In the genomic region with DNA sequence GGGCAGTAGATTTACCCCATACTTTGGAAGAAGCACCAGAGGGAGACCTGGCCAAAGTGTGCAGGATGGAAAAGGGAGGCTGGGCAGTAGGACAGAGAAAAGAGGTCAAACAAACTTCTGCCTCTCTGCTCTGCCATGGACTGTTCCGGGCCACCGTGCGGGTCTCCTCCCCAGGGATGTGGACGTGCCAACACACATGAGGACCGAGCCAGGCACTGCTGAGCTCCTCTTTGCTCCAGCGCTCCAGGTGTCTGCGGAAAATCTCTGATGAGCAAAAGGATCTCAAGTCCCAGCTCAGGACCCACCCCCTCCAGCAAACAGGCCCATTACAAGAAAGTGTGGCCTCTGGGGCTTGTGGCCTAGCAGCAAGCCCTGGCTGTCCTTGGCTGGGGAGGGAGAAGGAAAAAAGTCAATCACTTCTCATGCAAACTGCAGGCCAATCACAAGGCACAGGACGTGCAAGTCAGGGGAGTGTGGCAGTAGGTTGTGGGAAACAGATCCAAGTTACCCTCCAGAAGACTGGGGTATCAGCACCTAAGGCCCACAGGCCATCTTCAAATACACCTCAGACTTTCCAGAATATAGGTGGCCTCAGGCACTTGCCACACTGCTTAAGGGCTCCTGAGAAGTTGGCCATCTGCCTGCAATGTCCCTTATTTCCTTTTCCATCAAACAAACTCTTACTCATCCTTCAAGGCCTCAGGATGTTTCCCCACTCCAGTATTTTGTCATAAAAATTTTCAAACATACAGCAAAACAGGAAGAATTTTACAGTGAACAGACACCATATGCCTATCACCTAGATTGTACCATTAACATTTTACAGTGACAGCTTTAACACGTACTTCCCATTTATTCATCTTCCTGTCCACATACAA, we compare ENCODE assay signal across 21 cellular contexts. TPM values are rescaled to one million over a fixed set of nuclear protein-coding genes. Genes with fewer than 3 reads are reported as not detected.
A peak's percentile ranks its signal among the peaks of the same experiment; 100 is the strongest.
DNase-seq lines count a peak whose midpoint lies in the region; ATAC-seq, FAIRE-seq and TF ChIP-seq lines count a peak whose summit lies in the region.
"Had no signal": no experiment of that assay in that cellular context is flagged by ENCODE, and none has a peak within 500 bp of the region (broad histone marks: within the 10 kb centered on the region; RNA-seq: fewer than 3 reads in every experiment).

No MANE protein-coding gene starts in this region.

- WGBS in aorta, 2 donors, result 47 to 61% methylated on average over 9 of the region's 9 CpGs

- peaks cover 1 to 3% of the 10 kb centered on the region in 2 donors for H3K4me1 ChIP-seq in aorta (ENCODE audit: control insufficient read depth in 1 of 2, insufficient read depth in 2 of 2, low read length in 2 of 2)

- no peak for TF ChIP-seq CTCF in bronchial epithelial cell (IDR thresholded peaks at IDR 0.05; ENCODE audit: insufficient read depth, low read length, severe bottlenecking)
- TF ChIP-seq CTCF in nephron (IDR thresholded peaks at IDR 0.05; ENCODE audit: unreplicated experiment in 3 of 3), result no peak

- peak overlapping the region; percentile 73 to 84 (median 78) for H3K27ac Mint-ChIP-seq in nephron
- H3K27ac Mint-ChIP-seq in activated CD8-positive, alpha-beta T cell treated with anti-CD3 and anti-CD28 coated beads, Interleukin-2, amount 10 ng/mL, durations not matched to agents 7 days and 5 days, result no peak overlapping the region
- H3K27ac Mint-ChIP-seq: activated CD8-positive, alpha-beta T cell treated with anti-CD3 and anti-CD28 coated beads for 36 hours; stimulated activated naive B cell treated with anti-CD40 and anti-IgM and Interleukin-4, amounts not matched to agents 10 μg/mL and 1 μg/mL and 100 μg/mL, for 72 hours had no signal

- no peaks in the 10 kb centered on the region for H3K9me3 Mint-ChIP-seq in nephron
- no peaks in the 10 kb centered on the region for H3K9me3 Mint-ChIP-seq in activated CD8-positive, alpha-beta T cell treated with anti-CD3 and anti-CD28 coated beads, Interleukin-2, amount 10 ng/mL, durations not matched to agents 7 days and 5 days (ENCODE audit: insufficient read depth)
- H3K9me3 Mint-ChIP-seq: activated CD8-positive, alpha-beta T cell treated with anti-CD3 and anti-CD28 coated beads for 36 hours; CD8-positive, alpha-beta memory T cell; stimulated activated naive B cell treated with anti-CD40 and anti-IgM and Interleukin-4, amounts not matched to agents 10 μg/mL and 1 μg/mL and 100 μg/mL, for 72 hours had no signal

- H3K36me3 ChIP-seq in bronchial epithelial cell (ENCODE audit: control insufficient read depth, insufficient read depth, low read length) (peaks cover 16% of the 10 kb centered on the region), aorta (ENCODE audit: control insufficient read depth in 1 of 2, insufficient read depth in 2 of 2, low read length in 1 of 2) (no peaks in the 10 kb centered on the region)

- peak; percentile 40 for DNase-seq in EL
- peak; percentile 46 for DNase-seq in HT1080 (ENCODE audit: low read depth)
- DNase-seq in bronchial epithelial cell (ENCODE audit: low read depth), result no peak
- DNase-seq in activated CD8-positive, alpha-beta T cell treated with anti-CD3 and anti-CD28 coated beads, Interleukin-2, amount 10 ng/mL, durations not matched to agents 7 days and 5 days, result no peak
- DNase-seq in aorta, result no peak
- DNase-seq in dedifferentiated amniotic fluid mesenchymal stem cell (ENCODE audit: extremely low spot score), result no peak
- DNase-seq in cortex of kidney (lab: John Stamatoyannopoulos, UW), result no peak
- DNase-seq: activated CD8-positive, alpha-beta T cell treated with anti-CD3 and anti-CD28 coated beads for 36 hours; activated gamma-delta T cell; CD8-positive, alpha-beta memory T cell; cerebellar nuclear complex; DMS79; effector CD8-positive, alpha-beta T cell; MG63; NCI-H146; NCI-H524; stimulated activated CD4-positive, alpha-beta T cell treated with anti-CD3 and anti-CD28 coated beads, Interleukin-2, amount 100 ng/mL, for 48 hours; stimulated activated naive B cell treated with anti-CD40 and anti-IgM and Interleukin-4, amounts not matched to agents 10 μg/mL and 1 μg/mL and 100 μg/mL, for 72 hours; SW 1271 had no signal

- CTCF ChIA-PET in activated CD8-positive, alpha-beta T cell treated with anti-CD3 and anti-CD28 coated beads, Interleukin-2, amount 10 ng/mL, durations not matched to agents 7 days and 5 days (lab: Charles Lee), result interaction anchor here (0.8 kb wide), 1 partner anchor 47 kb away, joined by 3 read pairs; no protein-coding TSS in a partner anchor

- H3K27me3 ChIP-seq in bronchial epithelial cell (ENCODE audit: control insufficient read depth, insufficient read depth, low read length) (no peaks in the 10 kb centered on the region), aorta (ENCODE audit: control insufficient read depth in 1 of 2, insufficient read depth in 2 of 2, low read length in 1 of 2) (no peaks in the 10 kb centered on the region)
- H3K27me3 ChIP-seq: MG63, tibial nerve had no signal

- H3K36me3 Mint-ChIP-seq in nephron (ENCODE audit: low read depth), result peaks cover 15% of the 10 kb centered on the region
- peaks cover 6% of the 10 kb centered on the region for H3K36me3 Mint-ChIP-seq in activated CD8-positive, alpha-beta T cell treated with anti-CD3 and anti-CD28 coated beads, Interleukin-2, amount 10 ng/mL, durations not matched to agents 7 days and 5 days (ENCODE audit: low read depth)

- H3K4me3 ChIP-seq in bronchial epithelial cell (ENCODE audit: low read depth, low read length), result no peak overlapping the region
- H3K4me3 ChIP-seq in aorta (ENCODE audit: low read length in 2 of 2), result no peak overlapping the region
- H3K4me3 ChIP-seq: MG63, tibial nerve had no signal

- intact Hi-C loops in aorta (cut with DNase I), result no loop called here

- no peaks in the 10 kb centered on the region for H3K9me3 ChIP-seq in aorta (ENCODE audit: control insufficient read depth, low read length)
- H3K9me3 ChIP-seq: MG63, tibial nerve had no signal

- H3K4me3 Mint-ChIP-seq in nephron, result no peak overlapping the region
- H3K4me3 Mint-ChIP-seq in activated CD8-positive, alpha-beta T cell treated with anti-CD3 and anti-CD28 coated beads, Interleukin-2, amount 10 ng/mL, durations not matched to agents 7 days and 5 days, result no peak overlapping the region
- H3K4me3 Mint-ChIP-seq: activated CD8-positive, alpha-beta T cell treated with anti-CD3 and anti-CD28 coated beads for 36 hours; CD8-positive, alpha-beta memory T cell; stimulated activated naive B cell treated with anti-CD40 and anti-IgM and Interleukin-4, amounts not matched to agents 10 μg/mL and 1 μg/mL and 100 μg/mL, for 72 hours had no signal

- peak; percentile 62 for FAIRE-seq in bronchial epithelial cell (lab: Jason Lieb, UNC)

- POLR2A ChIA-PET in activated CD8-positive, alpha-beta T cell treated with anti-CD3 and anti-CD28 coated beads, Interleukin-2, amount 10 ng/mL, durations not matched to agents 7 days and 5 days (lab: Charles Lee), result no interaction called here

- peaks cover 69% of the 10 kb centered on the region for H3K4me1 Mint-ChIP-seq in nephron
- no peaks in the 10 kb centered on the region for H3K4me1 Mint-ChIP-seq in activated CD8-positive, alpha-beta T cell treated with anti-CD3 and anti-CD28 coated beads, Interleukin-2, amount 10 ng/mL, durations not matched to agents 7 days and 5 days (ENCODE audit: low read depth)
- H3K4me1 Mint-ChIP-seq: CD8-positive, alpha-beta memory T cell had no signal

- H3K27me3 Mint-ChIP-seq in nephron (ENCODE audit: low read depth), result no peaks in the 10 kb centered on the region
- no peaks in the 10 kb centered on the region for H3K27me3 Mint-ChIP-seq in activated CD8-positive, alpha-beta T cell treated with anti-CD3 and anti-CD28 coated beads, Interleukin-2, amount 10 ng/mL, durations not matched to agents 7 days and 5 days (ENCODE audit: low read depth)
- H3K27me3 Mint-ChIP-seq: activated CD8-positive, alpha-beta T cell treated with anti-CD3 and anti-CD28 coated beads for 36 hours; CD8-positive, alpha-beta memory T cell; stimulated activated naive B cell treated with anti-CD40 and anti-IgM and Interleukin-4, amounts not matched to agents 10 μg/mL and 1 μg/mL and 100 μg/mL, for 72 hours had no signal

- ATAC-seq in activated CD8-positive, alpha-beta T cell treated with anti-CD3 and anti-CD28 coated beads, Interleukin-2, amount 10 ng/mL, durations not matched to agents 7 days and 5 days, result no peak
- ATAC-seq in aorta (ENCODE audit: low FRiP score), result no peak
- ATAC-seq: activated CD8-positive, alpha-beta T cell treated with anti-CD3 and anti-CD28 coated beads for 36 hours; stimulated activated naive B cell treated with anti-CD40 and anti-IgM and Interleukin-4, amounts not matched to agents 10 μg/mL and 1 μg/mL and 100 μg/mL, for 72 hours had no signal

- H3K27ac ChIP-seq in aorta (ENCODE audit: low read depth in 1 of 2, low read length in 2 of 2), result no peak overlapping the region

RNA-seq across cellular contexts. Expression of gene SREBF1, which starts 35.9 kb away (rescaled TPM):
- total RNA-seq in HT1080 (2014; rRNA removed; shearing (Covaris generic)), result 42.2 and 65.4 TPM in 2 replicates
- polyA plus RNA-seq in HT1080 (2015; cell fraction: cytosol; rRNA removed), result 28.6 and 29.9 TPM in 2 replicates
- 168 and 169 TPM in 2 replicates for polyA plus RNA-seq in HT1080 (2015; cell fraction: nucleus; rRNA removed)
- total RNA-seq in bronchial epithelial cell (51.6 and 65.5 TPM in 2 replicates), aorta (100 to 1,000 TPM in 1 of 2 donors, 10 to 100 TPM in 1; 23.6 to 103 TPM)
- total RNA-seq in activated CD8-positive, alpha-beta T cell treated with anti-CD3 and anti-CD28 coated beads, Interleukin-2, amount 10 ng/mL, durations not matched to agents 7 days and 5 days, result 100 to 1,000 TPM; 212 to 254 TPM
- 10 to 100 TPM; 24.0 to 24.7 TPM for polyA plus RNA-seq in aorta

Comparison
In these comparisons a context has a peak if more than half of its experiments do, and no peak if none do; other contexts are left out.
1. DNase-seq: peak in EL (single experiment) and HT1080 (single experiment); none in bronchial epithelial cell (single experiment), activated CD8-positive, alpha-beta T cell treated with anti-CD3 and anti-CD28 coated beads, Interleukin-2, amount 10 ng/mL, durations not matched to agents 7 days and 5 days (single experiment), aorta (0 of 2), dedifferentiated amniotic fluid mesenchymal stem cell (single experiment) and cortex of kidney (single experiment).